Comparison of ENCODE assay signal across 11 cellular contexts in genomic region chr22:33591946-33592345, GRCh38.
"Had no signal": no experiment of that assay in that cellular context is flagged by ENCODE, and none has a peak within 500 bp of the region (broad histone marks: within the 10 kb centered on the region; RNA-seq: fewer than 3 reads in every experiment).

No MANE protein-coding gene starts in this region.

- ATAC-seq: GM23338, HCT116 had no signal

- H3K36me3 ChIP-seq: HAP-1 had no signal

- H2AFZ ChIP-seq: GM23248, GM23338 had no signal

- H3K4me2 ChIP-seq: GM23338 had no signal

- H3K4me3 ChIP-seq: GM23248, GM23338, HAP-1 had no signal

- H3K9me3 ChIP-seq: HAP-1 had no signal

- H3K27ac ChIP-seq: GM23248 had no signal

- H3K9ac ChIP-seq: GM23248 had no signal

- DNase-seq: GM23248, GOT3, H7, H9, HCEC 1CT, HFFc6 had no signal

- FAIRE-seq: H1, H54 had no signal
